Comparison of ENCODE assay signal across 16 cellular contexts in the genomic region with DNA sequence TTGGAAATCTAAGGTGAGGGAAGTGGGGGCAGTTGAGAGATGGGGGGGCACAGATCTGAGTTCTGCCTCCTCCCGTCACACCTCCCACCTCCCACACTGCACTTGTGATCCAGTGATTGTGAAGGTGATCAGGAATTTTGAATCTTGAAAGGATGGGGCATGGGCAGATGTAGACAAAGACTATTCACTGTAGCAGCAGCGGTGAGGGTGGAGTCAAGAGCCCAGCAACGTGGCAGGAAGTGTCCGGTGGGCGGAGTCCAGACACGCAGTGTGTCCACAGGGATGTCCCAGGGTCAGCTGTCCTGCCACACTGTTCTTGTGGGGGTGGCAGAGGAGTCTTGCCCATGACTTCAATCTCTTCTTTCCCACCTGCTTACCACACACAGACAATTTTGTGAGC.
A peak's percentile ranks its signal among the peaks of the same experiment; 100 is the strongest.
DNase-seq lines count a peak whose midpoint lies in the region; ATAC-seq and TF ChIP-seq lines count a peak whose summit lies in the region.
"Had no signal": no experiment of that assay in that cellular context is flagged by ENCODE, and none has a peak within 500 bp of the region (broad histone marks: within the 10 kb centered on the region; RNA-seq: fewer than 3 reads in every experiment).

No MANE protein-coding gene starts in this region.

- H3K56ac ChIP-seq in H9 (ENCODE audit: insufficient read length, low read depth, low read length), result no peak overlapping the region

- H2AFZ ChIP-seq in H9 (ENCODE audit: low read length) (peak overlapping the region; percentile 71), neuronal stem cell (ENCODE audit: low read length) (no peak overlapping the region)

- no peak overlapping the region for H2BK20ac ChIP-seq in H9 (ENCODE audit: low read depth, low read length, poor library complexity, severe bottlenecking)

- no peaks in the 10 kb centered on the region for H3K27me3 ChIP-seq in H9 (ENCODE audit: insufficient read depth, low read length)
- H3K27me3 ChIP-seq in esophagus muscularis mucosa, result no peaks in the 10 kb centered on the region
- H3K27me3 ChIP-seq in neuronal stem cell (ENCODE audit: control insufficient read depth in 3 of 3, insufficient read depth in 3 of 3, low read depth in 1 of 3, low read length in 3 of 3), result no peaks in the 10 kb centered on the region
- H3K27me3 ChIP-seq: BLaER1 treated with 17β-estradiol and CSF1 and Interleukin-3, amounts not matched to agents 10 nM and 100 nM had no signal

- no peaks in the 10 kb centered on the region for H3K9me3 ChIP-seq in H9 (ENCODE audit: control insufficient read depth, low read depth, low read length)
- no peaks in the 10 kb centered on the region for H3K9me3 ChIP-seq in esophagus muscularis mucosa
- peaks cover 2 to 12% of the 10 kb centered on the region in 2 donors for H3K9me3 ChIP-seq in neuronal stem cell (replicated peaks in 1 of 2; ENCODE audit: control insufficient read depth in 2 of 2, insufficient read depth in 1 of 2, low read depth in 1 of 2, low read length in 2 of 2)
- H3K9me3 ChIP-seq: BLaER1 treated with 17β-estradiol and CSF1 and Interleukin-3, amounts not matched to agents 10 nM and 100 nM had no signal

- CTCF ChIA-PET in WTC11 (lab: Charles Lee), result no interaction called here

- peak; percentile 33 for DNase-seq in H9
- DNase-seq in WTC11 (ENCODE audit: low spot score), result peak; percentile 17
- DNase-seq in esophagus muscularis mucosa (ENCODE audit: extremely low spot score), result peak; percentile 79
- DNase-seq in neuronal stem cell (ENCODE audit: low spot score), result no peak
- DNase-seq in stimulated activated CD4-positive, alpha-beta T cell treated with anti-CD3 and anti-CD28 coated beads, Interleukin-4, amount 100 ng/mL, for 1 hour, result no peak
- no peak for DNase-seq in SKM-1 (lab: John Stamatoyannopoulos, UW; ENCODE audit: unreplicated experiment)
- DNase-seq in NCI-H526 treated with DMSO at 0.1 percent for 48 hours (lab: John Stamatoyannopoulos, UW), result no peak
- DNase-seq in germinal center (ENCODE audit: low spot score), result no peak
- DNase-seq: Calu3; CD8-positive, alpha-beta T cell; DND-41; EL had no signal

- no peak overlapping the region for H3K4ac ChIP-seq in H9 (ENCODE audit: low read depth, low read length)
- H3K4ac ChIP-seq in neuronal stem cell (ENCODE audit: low read length), result no peak overlapping the region

- H4K91ac ChIP-seq in H9 (ENCODE audit: insufficient read length, low read depth, low read length), result no peak overlapping the region
- no peak overlapping the region for H4K91ac ChIP-seq in neuronal stem cell (ENCODE audit: low read depth, low read length, poor library complexity)

- H3K36me3 Mint-ChIP-seq in H9 (ENCODE audit: insufficient read depth in 1 of 3, low read depth in 3 of 3), result no peaks in the 10 kb centered on the region
- no peaks in the 10 kb centered on the region for H3K36me3 Mint-ChIP-seq in WTC11
- H3K36me3 Mint-ChIP-seq: CD8-positive, alpha-beta T cell; IgD-negative memory B cell had no signal

- H3K4me1 ChIP-seq in H9 (ENCODE audit: insufficient read depth, low read length), result peaks cover 4% of the 10 kb centered on the region; the same call in 1 of the 2 replicates
- H3K4me1 ChIP-seq in esophagus muscularis mucosa, result peaks cover 0 to 17% (median 4%) of the 10 kb centered on the region in 4 donors
- peaks cover 5 to 7% of the 10 kb centered on the region in 2 donors for H3K4me1 ChIP-seq in neuronal stem cell (ENCODE audit: control insufficient read depth in 2 of 2, insufficient read depth in 1 of 2, low read depth in 1 of 2, low read length in 2 of 2)

- H3K27ac Mint-ChIP-seq in H9 (peak overlapping the region in 2 of 3 experiments; percentile 24 to 78; a peak in 2 of 7 replicates), WTC11 (no peak overlapping the region)
- H3K27ac Mint-ChIP-seq: B cell; CD8-positive, alpha-beta T cell; IgD-negative memory B cell had no signal

- H4K20me1 ChIP-seq in H9 (ENCODE audit: control insufficient read depth, insufficient read depth, insufficient read length), result no peaks in the 10 kb centered on the region
- H4K20me1 ChIP-seq: BLaER1 treated with 17β-estradiol and CSF1 and Interleukin-3, amounts not matched to agents 10 nM and 100 nM had no signal

- H3K9me3 Mint-ChIP-seq in H9, result no peaks in the 10 kb centered on the region; a peak in 1 of 5 replicates
- peaks cover 8% of the 10 kb centered on the region for H3K9me3 Mint-ChIP-seq in WTC11
- H3K9me3 Mint-ChIP-seq: CD8-positive, alpha-beta T cell; IgD-negative memory B cell had no signal

- H3K23me2 ChIP-seq in H9 (ENCODE audit: insufficient read length, low read depth, low read length, poor library complexity, severe bottlenecking), result no peaks in the 10 kb centered on the region

- H3K27ac ChIP-seq in H9 (ENCODE audit: insufficient read length, low read depth, low read length) (no peak overlapping the region), esophagus muscularis mucosa (replicated peaks in 1 of 4) (no peak overlapping the region), neuronal stem cell (replicated peaks; ENCODE audit: low read length) (no peak overlapping the region)
- H3K27ac ChIP-seq: BLaER1 treated with 17β-estradiol and CSF1 and Interleukin-3, amounts not matched to agents 10 nM and 100 nM had no signal

- H2BK12ac ChIP-seq in H9 (ENCODE audit: insufficient read length, low read depth, low read length), result no peak overlapping the region
- H2BK12ac ChIP-seq in neuronal stem cell (ENCODE audit: low read length), result no peak overlapping the region

- H2BK15ac ChIP-seq in H9 (ENCODE audit: low read depth, low read length), result no peak overlapping the region
- no peak overlapping the region for H2BK15ac ChIP-seq in neuronal stem cell (ENCODE audit: low read length)

- peaks cover 17 to 18% of the 10 kb centered on the region in 2 experiments for H3K4me1 Mint-ChIP-seq in H9
- H3K4me1 Mint-ChIP-seq in WTC11, result peaks cover 16% of the 10 kb centered on the region
- H3K4me1 Mint-ChIP-seq: B cell, IgD-negative memory B cell had no signal

- WGBS in H9 (ENCODE audit: extremely low coverage, insufficient read length, low lambda C conversion rate), result no CpG with 5 or more reads among the region's 6 CpGs
- WGBS in esophagus muscularis mucosa, result 91% methylated on average over 6 of the region's 6 CpGs
- WGBS in neuronal stem cell (ENCODE audit: extremely low coverage in 2 of 2, insufficient read length in 2 of 2, insufficient replicate concordance in 1 of 2), 2 donors, result no CpG with 5 or more reads among the region's 6 CpGs

- no peaks in the 10 kb centered on the region for H3K27me3 Mint-ChIP-seq in H9 (ENCODE audit: low read depth)
- no peaks in the 10 kb centered on the region for H3K27me3 Mint-ChIP-seq in WTC11 (ENCODE audit: low read depth)
- H3K27me3 Mint-ChIP-seq: IgD-negative memory B cell had no signal

- H3K79me1 ChIP-seq in H9 (ENCODE audit: insufficient read depth, low read depth, low read length, poor library complexity, severe bottlenecking) (no peaks in the 10 kb centered on the region), neuronal stem cell (ENCODE audit: low read depth, low read length) (no peaks in the 10 kb centered on the region)

- no peak overlapping the region for H3K4me3 Mint-ChIP-seq in H9
- no peak overlapping the region for H3K4me3 Mint-ChIP-seq in WTC11
- H3K4me3 Mint-ChIP-seq: B cell; CD8-positive, alpha-beta T cell; IgD-negative memory B cell had no signal

- H3K18ac ChIP-seq in H9 (ENCODE audit: insufficient read length, low read depth, low read length) (peak overlapping the region; percentile 34), neuronal stem cell (ENCODE audit: low read length) (peak overlapping the region; percentile 15)

- ATAC-seq in WTC11, result peak; percentile 73
- ATAC-seq: CD8-positive, alpha-beta T cell; GM12878 had no signal

- no peaks in the 10 kb centered on the region for H3K79me2 ChIP-seq in H9 (ENCODE audit: insufficient read depth, low read length)

- TF ChIP-seq POLR2A in esophagus muscularis mucosa (IDR thresholded peaks at IDR 0.05; ENCODE audit: low read depth), result no peak

- no peaks in the 10 kb centered on the region for H3K36me3 ChIP-seq in esophagus muscularis mucosa
- H3K36me3 ChIP-seq in neuronal stem cell (replicated peaks in 1 of 2; ENCODE audit: control insufficient read depth in 2 of 2, insufficient read depth in 2 of 2, low read length in 2 of 2), result no peaks in the 10 kb centered on the region
- H3K36me3 ChIP-seq: BLaER1 treated with 17β-estradiol and CSF1 and Interleukin-3, amounts not matched to agents 10 nM and 100 nM had no signal

- H2AK5ac ChIP-seq in H9 (ENCODE audit: insufficient read length, low read length) (no peak overlapping the region), neuronal stem cell (ENCODE audit: low read depth, low read length) (no peak overlapping the region)

- H4K5ac ChIP-seq in H9 (ENCODE audit: insufficient read length, low read depth, low read length), result no peak overlapping the region

- no peak for TF ChIP-seq EP300 in esophagus muscularis mucosa (IDR thresholded peaks at IDR 0.05)

- POLR2A ChIA-PET in WTC11 (lab: Charles Lee), result no interaction called here

- H3K4me3 ChIP-seq in esophagus muscularis mucosa (no peak overlapping the region), neuronal stem cell (ENCODE audit: low read length in 2 of 2) (no peak overlapping the region)
- H3K4me3 ChIP-seq: BLaER1 treated with 17β-estradiol and CSF1 and Interleukin-3, amounts not matched to agents 10 nM and 100 nM; GM12878 had no signal

- H2BK120ac ChIP-seq in H9 (ENCODE audit: low read depth, low read length, poor library complexity, severe bottlenecking) (no peak overlapping the region), neuronal stem cell (ENCODE audit: low read depth, low read length) (no peak overlapping the region)

- no peak for TF ChIP-seq CTCF in H9 (conservative IDR thresholded peaks at IDR 0.05)
- no peak for TF ChIP-seq CTCF in WTC11 (IDR thresholded peaks at IDR 0.05)
- TF ChIP-seq CTCF in esophagus muscularis mucosa (IDR thresholded peaks at IDR 0.05), result no peak

- H2BK5ac ChIP-seq in H9 (ENCODE audit: insufficient read length, low read length) (no peak overlapping the region), neuronal stem cell (ENCODE audit: low read length) (no peak overlapping the region)

- H3T11ph ChIP-seq in H9 (ENCODE audit: low read length), result no peak overlapping the region

- no peak overlapping the region for H3K4me2 ChIP-seq in H9 (ENCODE audit: insufficient read depth, insufficient read length, low read length)
- no peak overlapping the region for H3K4me2 ChIP-seq in neuronal stem cell (ENCODE audit: insufficient read depth, low read length, poor library complexity, severe bottlenecking)
- H3K4me2 ChIP-seq: BLaER1 treated with 17β-estradiol and CSF1 and Interleukin-3, amounts not matched to agents 10 nM and 100 nM had no signal

- H3K14ac ChIP-seq in H9 (ENCODE audit: insufficient read depth, low read length), result no peak overlapping the region
- no peak overlapping the region for H3K14ac ChIP-seq in neuronal stem cell (ENCODE audit: low read length)

- no peak overlapping the region for H3K23ac ChIP-seq in H9 (ENCODE audit: insufficient read length, low read depth, low read length)
- H3K23ac ChIP-seq in neuronal stem cell (ENCODE audit: low read depth, low read length, poor library complexity), result no peak overlapping the region

- H3K9ac ChIP-seq in H9 (ENCODE audit: extremely low read depth, insufficient read length, low read length), result no peak overlapping the region
- H3K9ac ChIP-seq in neuronal stem cell (ENCODE audit: low read depth, low read length, poor library complexity), result no peak overlapping the region
- H3K9ac ChIP-seq: BLaER1 treated with 17β-estradiol and CSF1 and Interleukin-3, amounts not matched to agents 10 nM and 100 nM had no signal

- H4K8ac ChIP-seq in H9 (replicated peaks; ENCODE audit: insufficient read length, low read depth, low read length) (no peak overlapping the region), neuronal stem cell (ENCODE audit: low read depth, low read length) (no peak overlapping the region)

- intact Hi-C loops in esophagus muscularis mucosa (cut with DNase I), result loop anchor here (10.0 kb wide), 1 partner anchor 993 kb away; no protein-coding TSS in a partner anchor

Comparison
In these comparisons a context has a peak if more than half of its experiments do, and no peak if none do; other contexts are left out.
1. DNase-seq: peak in H9 (single experiment), WTC11 (single experiment) and esophagus muscularis mucosa (single experiment); none in neuronal stem cell (single experiment), stimulated activated CD4-positive, alpha-beta T cell treated with anti-CD3 and anti-CD28 coated beads, Interleukin-4, amount 100 ng/mL, for 1 hour (single experiment), SKM-1 (single experiment), NCI-H526 treated with DMSO at 0.1 percent for 48 hours (single experiment) and germinal center (single experiment).